ENCODE assay signal across 8 cellular contexts in genomic region chr13:39036212-39036611, GRCh38. TPM values are rescaled to one million over a fixed set of nuclear protein-coding genes. Genes with fewer than 3 reads are reported as not detected.
DNase-seq lines count a peak whose midpoint lies in the region; ATAC-seq, FAIRE-seq and TF ChIP-seq lines count a peak whose summit lies in the region.

No MANE protein-coding gene starts in this region.

- H3K9me1 ChIP-seq in endothelial cell of umbilical vein (replicated peaks; ENCODE audit: control insufficient read depth, extremely low read depth, insufficient read depth, low read length) = no peaks in the 10 kb centered on the region

- CTCF ChIA-PET in endothelial cell of umbilical vein (lab: Charles Lee) = interaction anchor here (1.0 to 2.5 kb wide), 2 partner anchors 576 to 580 kb away, joined by 5 to 13 read pairs; no protein-coding TSS in a partner anchor

- intact Hi-C loops in heart left ventricle (cut with DNase I) = loop anchor here in 2 of 10 donors (10.0 kb wide), 2 partner anchors 379 to 1749 kb away; partner anchors contain the start of gene SLC25A15 (in 2 of the 2)
- intact Hi-C loops in Right ventricle myocardium inferior (cut with DNase I) = loop anchor here (10.0 kb wide), 1 partner anchor 1739 kb away; the partner anchor contains the start of gene MRPS31
- intact Hi-C loops in endothelial cell of umbilical vein (cut with micrococcal nuclease) = loop anchor here (5.0 to 10.0 kb wide), 4 partner anchors 379 to 1739 kb away; partner anchors contain the start of genes LHFPL6, MRPS31 and UFM1

- H3K4me2 ChIP-seq in endothelial cell of umbilical vein (ENCODE audit: insufficient read depth, low read length) = peak overlapping the region; percentile 100
- peak overlapping the region; percentile 97 for H3K4me2 ChIP-seq in osteoblast (ENCODE audit: insufficient read depth, low read length)

- TF ChIP-seq POLR2A in heart left ventricle (IDR thresholded peaks at IDR 0.05) (no peak), endothelial cell of umbilical vein (IDR thresholded peaks at IDR 0.05; ENCODE audit: low read depth, low read length) (no peak)

- H3K4me3 ChIP-seq in heart left ventricle = peak overlapping the region in 11 of 12 donors; percentile 66 to 94 (median 83)
- H3K4me3 ChIP-seq in RWPE2 (ENCODE audit: severe bottlenecking) = peak overlapping the region; percentile 99
- peak overlapping the region; percentile 75 to 98 (median 94) for H3K4me3 ChIP-seq in endothelial cell of umbilical vein (replicated peaks in 1 of 3; ENCODE audit: insufficient read depth in 1 of 3, low read depth in 1 of 3, low read length in 3 of 3)
- H3K4me3 ChIP-seq in osteoblast (ENCODE audit: insufficient read depth, low read length) = peak overlapping the region; percentile 90

- dilution Hi-C loops in endothelial cell of umbilical vein (cut with MboI; ENCODE audit: extremely low pct_ligation_motif_present, low sequenced_read_pairs) = no loop called here

- peak; percentile 77 for FAIRE-seq in endothelial cell of umbilical vein (lab: Jason Lieb, UNC)

- no peak for ATAC-seq in heart left ventricle
- ATAC-seq in Right ventricle myocardium inferior = no peak
- ATAC-seq in RWPE2 (ENCODE audit: low read depth) = no peak
- no peak for ATAC-seq in left lobe of liver

- DNase-seq in heart left ventricle = no peak
- DNase-seq in Right ventricle myocardium inferior (ENCODE audit: missing footprints) = no peak
- no peak for DNase-seq in RWPE2 (ENCODE audit: low spot score)
- no peak for DNase-seq in endothelial cell of umbilical vein (ENCODE audit: low read depth, low spot score)
- no peak for DNase-seq in osteoblast (ENCODE audit: insufficient read length, low spot score, missing footprints)
- no peak for DNase-seq in NCI-H774 (lab: John Stamatoyannopoulos, UW)
- DNase-seq in NCI-H524 treated with DMSO at 0.1 percent for 48 hours (lab: John Stamatoyannopoulos, UW) = no peak
- no peak for DNase-seq in left lobe of liver (ENCODE audit: low spot score)

- TF ChIP-seq CTCF in heart left ventricle (IDR thresholded peaks at IDR 0.05) (no peak), RWPE2 (IDR thresholded peaks at IDR 0.05; ENCODE audit: poor library complexity, severe bottlenecking) (no peak), endothelial cell of umbilical vein (IDR thresholded peaks at IDR 0.05; ENCODE audit: extremely low read depth in 1 of 2, insufficient read depth in 1 of 2, low read depth in 1 of 2, low read length in 2 of 2) (no peak), osteoblast (IDR thresholded peaks at IDR 0.05; ENCODE audit: extremely low read depth, low read depth, low read length) (no peak)

- peaks cover 0 to 7% (median 0%) of the 10 kb centered on the region in 9 donors for H3K36me3 ChIP-seq in heart left ventricle
- peaks cover 24% of the 10 kb centered on the region for H3K36me3 ChIP-seq in RWPE2 (ENCODE audit: low read depth)
- H3K36me3 ChIP-seq in endothelial cell of umbilical vein (ENCODE audit: control insufficient read depth in 2 of 2, extremely low read depth in 1 of 2, insufficient read depth in 2 of 2, low read length in 2 of 2) = peaks cover 0 to 2% of the 10 kb centered on the region in 2 experiments
- H3K36me3 ChIP-seq in osteoblast (ENCODE audit: insufficient read depth, low read length) = no peaks in the 10 kb centered on the region

- BruUV-seq in endothelial cell of umbilical vein (replicated peaks; lab: Mats Ljungman, UMichigan) = no TSS peak

- H3K9me3 ChIP-seq in heart left ventricle (no peaks in the 10 kb centered on the region), RWPE2 (ENCODE audit: severe bottlenecking) (no peaks in the 10 kb centered on the region), endothelial cell of umbilical vein (replicated peaks; ENCODE audit: control insufficient read depth, insufficient read depth, low read length) (no peaks in the 10 kb centered on the region), osteoblast (ENCODE audit: low read depth, low read length) (no peaks in the 10 kb centered on the region)

- peaks cover 7 to 65% (median 39%) of the 10 kb centered on the region in 12 donors for H3K4me1 ChIP-seq in heart left ventricle
- H3K4me1 ChIP-seq in RWPE2 (ENCODE audit: insufficient read depth, poor library complexity, severe bottlenecking) = peaks cover 3% of the 10 kb centered on the region
- H3K4me1 ChIP-seq in endothelial cell of umbilical vein (ENCODE audit: control insufficient read depth, extremely low read depth, insufficient read depth, low read length) = peaks cover 24% of the 10 kb centered on the region
- H3K4me1 ChIP-seq in osteoblast (ENCODE audit: insufficient read depth, low read length) = peaks cover 21% of the 10 kb centered on the region

- H3K27me3 ChIP-seq in heart left ventricle = no peaks in the 10 kb centered on the region
- H3K27me3 ChIP-seq in RWPE2 (ENCODE audit: insufficient read depth, poor library complexity, severe bottlenecking) = no peaks in the 10 kb centered on the region
- H3K27me3 ChIP-seq in endothelial cell of umbilical vein (ENCODE audit: control insufficient read depth in 2 of 2, insufficient read depth in 2 of 2, low read length in 2 of 2) = no peaks in the 10 kb centered on the region
- no peaks in the 10 kb centered on the region for H3K27me3 ChIP-seq in osteoblast (ENCODE audit: insufficient read depth, low read length)

- peaks cover 4% of the 10 kb centered on the region for H4K20me1 ChIP-seq in endothelial cell of umbilical vein (replicated peaks; ENCODE audit: control insufficient read depth, extremely low read depth, insufficient read depth, low read length)
- H4K20me1 ChIP-seq in osteoblast (ENCODE audit: insufficient read depth, low read length) = peaks cover 16% of the 10 kb centered on the region

- peak overlapping the region; percentile 81 for H3K9ac ChIP-seq in endothelial cell of umbilical vein (replicated peaks; ENCODE audit: extremely low read depth, insufficient read depth, low read length)

- H3K27ac ChIP-seq in heart left ventricle = no peak overlapping the region
- no peak overlapping the region for H3K27ac ChIP-seq in RWPE2 (ENCODE audit: poor library complexity, severe bottlenecking)
- H3K27ac ChIP-seq in endothelial cell of umbilical vein (ENCODE audit: insufficient read depth, low read depth, low read length) = peak overlapping the region; percentile 52
- H3K27ac ChIP-seq in osteoblast (ENCODE audit: low read depth, low read length) = peak overlapping the region; percentile 95

- H3K79me2 ChIP-seq in endothelial cell of umbilical vein (ENCODE audit: control insufficient read depth, insufficient read depth, low read length) (peaks cover 64% of the 10 kb centered on the region), osteoblast (ENCODE audit: insufficient read depth, low read length) (peaks cover 71% of the 10 kb centered on the region)

- whole genome bisulfite sequencing in heart left ventricle, 4 donors = 2 to 3% (median 2%) methylated on average over 9 of the region's 9 CpGs

- POLR2A ChIA-PET in endothelial cell of umbilical vein (lab: Charles Lee) = no interaction called here

- H2AFZ ChIP-seq in endothelial cell of umbilical vein (ENCODE audit: low read depth, low read length) (peak overlapping the region; percentile 31), osteoblast (ENCODE audit: low read length) (no peak overlapping the region)

TF ChIP-seq in endothelial cell of umbilical vein, 7 proteins besides CTCF, POLR2A, EP300 and RAD21 (continues in another document):
- no peak for TF ChIP-seq POLR2AphosphoS5 (IDR thresholded peaks at IDR 0.05; ENCODE audit: insufficient read depth, low read depth, low read length)
- no peak for TF ChIP-seq JUN (IDR thresholded peaks at IDR 0.05; ENCODE audit: borderline replicate concordance, insufficient read depth, insufficient read length, low read depth)

RNA-seq across cellular contexts. Expression of gene PROSER1, which starts 1.7 kb away (rescaled TPM):
- 10 to 100 TPM; 10.4 to 22.2 (median 16.2) TPM for total RNA-seq in heart left ventricle
- 1 to 10 TPM; 7.8 to 8.8 TPM for polyA plus RNA-seq in heart left ventricle
- total RNA-seq in Right ventricle myocardium inferior = 15.9 TPM
- 40.4 and 44.1 TPM in 2 replicates for total RNA-seq in endothelial cell of umbilical vein
- polyA plus RNA-seq in endothelial cell of umbilical vein = 34.2 and 38.3 TPM in 2 replicates
- 15.4 and 17.7 TPM in 2 replicates for polyA plus RNA-seq in endothelial cell of umbilical vein (2011; cell fraction: cytosol; rRNA removed)
- 48.4 and 63.7 TPM in 2 replicates for polyA plus RNA-seq in endothelial cell of umbilical vein (2011; cell fraction: nucleus; rRNA removed)
- 24.3 and 26.6 TPM in 2 replicates for polyA plus RNA-seq in endothelial cell of umbilical vein (2012)
- polyA minus RNA-seq in endothelial cell of umbilical vein = 24.2 and 27.8 TPM in 2 replicates
- polyA minus RNA-seq in endothelial cell of umbilical vein (2011; cell fraction: cytosol; rRNA and poly(A)+ RNA removed) = 10.2 TPM
- 43.2 and 60.0 TPM in 2 replicates for polyA minus RNA-seq in endothelial cell of umbilical vein (2011; cell fraction: nucleus; rRNA and poly(A)+ RNA removed)
- total RNA-seq in osteoblast = 13.4 and 18.3 TPM in 2 replicates
- total RNA-seq in left lobe of liver = 7.3 TPM

RNA-seq across cellular contexts. Expression of gene NHLRC3, which starts 2.0 kb away (rescaled TPM):
- total RNA-seq in heart left ventricle (10 to 100 TPM in 6 of 9 donors, 1 to 10 TPM in 3; 3.9 to 19.9 (median 10.6) TPM), Right ventricle myocardium inferior (9.5 TPM), endothelial cell of umbilical vein (10.2 and 11.9 TPM in 2 replicates), osteoblast (26.4 and 32.7 TPM in 2 replicates), left lobe of liver (16.7 TPM)
- polyA plus RNA-seq in heart left ventricle (1 to 10 TPM; 4.2 to 5.8 TPM), endothelial cell of umbilical vein (6.9 and 7.3 TPM in 2 replicates)
- 2.8 and 3.2 TPM in 2 replicates for polyA plus RNA-seq in endothelial cell of umbilical vein (2011; cell fraction: cytosol; rRNA removed)
- 26.3 and 29.9 TPM in 2 replicates for polyA plus RNA-seq in endothelial cell of umbilical vein (2011; cell fraction: nucleus; rRNA removed)
- 7.5 and 8.0 TPM in 2 replicates for polyA plus RNA-seq in endothelial cell of umbilical vein (2012)
- 17.5 and 18.1 TPM in 2 replicates for polyA minus RNA-seq in endothelial cell of umbilical vein
- polyA minus RNA-seq in endothelial cell of umbilical vein (2011; cell fraction: cytosol; rRNA and poly(A)+ RNA removed) = 3.2 TPM
- 14.2 and 18.9 TPM in 2 replicates for polyA minus RNA-seq in endothelial cell of umbilical vein (2011; cell fraction: nucleus; rRNA and poly(A)+ RNA removed)

RNA-seq across cellular contexts. Expression of gene STOML3, which starts 45.6 kb away (rescaled TPM):
- total RNA-seq in heart left ventricle = not detected
- polyA plus RNA-seq in heart left ventricle = not detected
- not detected for total RNA-seq in Right ventricle myocardium inferior
- not detected in 2 replicates for total RNA-seq in endothelial cell of umbilical vein
- polyA plus RNA-seq in endothelial cell of umbilical vein = not detected in 2 replicates
- polyA plus RNA-seq in endothelial cell of umbilical vein (2011; cell fraction: cytosol; rRNA removed) = not detected in 2 replicates
- not detected in 2 replicates for polyA plus RNA-seq in endothelial cell of umbilical vein (2011; cell fraction: nucleus; rRNA removed)
- not detected in 2 replicates for polyA plus RNA-seq in endothelial cell of umbilical vein (2012)
- not detected in 2 replicates for polyA minus RNA-seq in endothelial cell of umbilical vein
- not detected for polyA minus RNA-seq in endothelial cell of umbilical vein (2011; cell fraction: cytosol; rRNA and poly(A)+ RNA removed)
- not detected in 2 replicates for polyA minus RNA-seq in endothelial cell of umbilical vein (2011; cell fraction: nucleus; rRNA and poly(A)+ RNA removed)
- total RNA-seq in osteoblast = not detected in 2 replicates
- total RNA-seq in left lobe of liver = not detected

Comparison
In these comparisons a context has a peak if more than half of its experiments do, and no peak if none do; other contexts are left out.
1. H3K27ac ChIP-seq: peak in endothelial cell of umbilical vein (single experiment) and osteoblast (single experiment); none in heart left ventricle (0 of 12) and RWPE2 (single experiment).
2. Peak in every context shown above with its lines, with median percentiles within 50 percentile points of each other: H3K4me3 ChIP-seq.